ENCODE assay signal across 7 cellular contexts in genomic region chr5:36507332-36507952, GRCh38.
A peak's percentile ranks its signal among the peaks of the same experiment; 100 is the strongest.
DNase-seq lines count a peak whose midpoint lies in the region; ATAC-seq and TF ChIP-seq lines count a peak whose summit lies in the region.

No MANE protein-coding gene starts in this region.

- peak; percentile 66 for DNase-seq in HPDE6-E6E7 (ENCODE audit: extremely low spot score)
- peak; percentile 29 to 85 for DNase-seq in NOMO-1 (lab: John Stamatoyannopoulos, UW; ENCODE audit: unreplicated experiment in 2 of 2)
- DNase-seq in activated CD8-positive, alpha-beta memory T cell treated with anti-CD3 and anti-CD28 coated beads for 24 hours, result peak; percentile 87
- DNase-seq in endothelial cell (ENCODE audit: low spot score), result peak; percentile 79
- DNase-seq in mucosa of descending colon, result peak; percentile 58 to 88 (median 73)
- DNase-seq in stimulated activated CD8-positive, alpha-beta memory T cell treated with anti-CD3 and anti-CD28 coated beads, Interleukin-7, amount 100 ng/mL, for 24 hours (ENCODE audit: low read depth), result peak; percentile 60

- no peak overlapping the region for H3K27ac Mint-ChIP-seq in endothelial cell (ENCODE audit: unreplicated experiment)

- peaks cover 7% of the 10 kb centered on the region for H3K4me1 Mint-ChIP-seq in endothelial cell (ENCODE audit: unreplicated experiment)

- no peaks in the 10 kb centered on the region for H3K4me1 ChIP-seq in mucosa of descending colon (ENCODE audit: low read depth)

- H3K27me3 Mint-ChIP-seq in endothelial cell (ENCODE audit: unreplicated experiment), result no peaks in the 10 kb centered on the region

- H3K4me3 Mint-ChIP-seq in endothelial cell (ENCODE audit: unreplicated experiment), result no peak overlapping the region

- ATAC-seq in mucosa of descending colon, result peak; percentile 69

- H3K4me3 ChIP-seq in mucosa of descending colon, result no peak overlapping the region

- H3K36me3 ChIP-seq in mucosa of descending colon (ENCODE audit: low read depth), result no peaks in the 10 kb centered on the region

- intact Hi-C loops in mucosa of descending colon (cut with DNase I, micrococcal nuclease), result loop anchor here (5.0 to 10.0 kb wide), 2 partner anchors 83 to 95 kb away; no protein-coding TSS in a partner anchor

- peak; percentile 81 for TF ChIP-seq CTCF in GM12874 (IDR thresholded peaks at IDR 0.05; ENCODE audit: insufficient read depth, low read depth, low read length)
- peak; percentile 96 for TF ChIP-seq CTCF in endothelial cell (IDR thresholded peaks at IDR 0.05; ENCODE audit: unreplicated experiment)
- TF ChIP-seq CTCF in mucosa of descending colon (IDR thresholded peaks at IDR 0.05), result peak; percentile 45

- H3K9me3 Mint-ChIP-seq in endothelial cell (ENCODE audit: unreplicated experiment), result no peaks in the 10 kb centered on the region

- no peaks in the 10 kb centered on the region for H3K36me3 Mint-ChIP-seq in endothelial cell (ENCODE audit: low read depth, unreplicated experiment)

- H3K9me3 ChIP-seq in mucosa of descending colon, result no peaks in the 10 kb centered on the region

Comparison
In these comparisons a context has a peak if more than half of its experiments do, and no peak if none do; other contexts are left out.
1. CTCF ChIP-seq: peak in every context shown above with its lines; median percentile 96 in endothelial cell; 81 in GM12874; 45 in mucosa of descending colon.